In the genomic region with DNA sequence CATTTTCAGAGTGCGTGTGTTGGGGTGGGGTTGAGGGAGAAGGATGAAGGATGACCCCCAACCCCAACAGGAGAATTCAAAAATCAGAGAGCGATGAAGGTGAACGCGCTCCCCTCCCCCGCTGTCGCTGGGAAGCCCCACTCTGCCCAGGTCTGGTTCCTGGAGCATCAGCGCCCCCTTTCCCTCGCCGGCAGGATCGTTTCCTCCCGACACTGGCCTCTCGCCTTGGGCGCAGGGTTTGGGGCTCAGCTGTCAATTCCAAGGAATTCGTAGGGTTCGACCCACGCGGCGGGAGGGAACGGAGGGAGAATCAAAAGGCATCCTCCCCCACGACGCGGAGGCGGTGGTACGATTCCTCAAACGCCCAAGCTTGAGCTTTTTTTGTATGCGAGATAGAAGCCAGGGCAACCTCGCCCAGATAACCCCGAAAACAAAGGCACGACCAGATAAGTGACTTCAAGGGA, we compare ENCODE assay signal across 8 cellular contexts. TPM values are rescaled to one million over a fixed set of nuclear protein-coding genes. Genes with fewer than 3 reads are reported as not detected.
A peak's percentile ranks its signal among the peaks of the same experiment; 100 is the strongest.
DNase-seq lines count a peak whose midpoint lies in the region; ATAC-seq and TF ChIP-seq lines count a peak whose summit lies in the region.

No MANE protein-coding gene starts in this region.

- TF ChIP-seq CTCF in GM10266 (IDR thresholded peaks at IDR 0.05; ENCODE audit: control insufficient read depth, insufficient read depth, low read depth, missing control alignments), result peak; percentile 78
- TF ChIP-seq CTCF in foreskin keratinocyte (conservative IDR thresholded peaks at IDR 0.05), result peak; percentile 92

- peak; percentile 68 for ATAC-seq in foreskin keratinocyte
- no peak for ATAC-seq in HG03571 (IDR thresholded peaks at IDR 0.05; ENCODE audit: unreplicated experiment)
- no peak for ATAC-seq in HG02840 (IDR thresholded peaks at IDR 0.05; ENCODE audit: low FRiP score, unreplicated experiment)

- no peaks in the 10 kb centered on the region for H3K36me3 ChIP-seq in neuron (ENCODE audit: insufficient read depth, low read length)

- no peak overlapping the region for H3K27ac ChIP-seq in foreskin keratinocyte

- H3K9me3 ChIP-seq in neuron (ENCODE audit: low read length), result peaks cover 2% of the 10 kb centered on the region

- peaks cover 89% of the 10 kb centered on the region for H3K27me3 ChIP-seq in foreskin keratinocyte
- peaks cover 83% of the 10 kb centered on the region for H3K27me3 ChIP-seq in neuron (ENCODE audit: insufficient read depth, low read length)

- DNase-seq in 8988T (peak; percentile 98), GM10266 (ENCODE audit: extremely low spot score) (peak; percentile 81), M059J (ENCODE audit: low read depth) (peak; percentile 62), foreskin keratinocyte (peak in 1 of 2 donors; percentile 71)
- peak; percentile 80 for DNase-seq in activated CD8-positive, alpha-beta memory T cell treated with anti-CD3 and anti-CD28 coated beads, Interleukin-2, amount 50 U/mL, for 48 hours

- H3K4me1 ChIP-seq in foreskin keratinocyte, result peaks cover 4% of the 10 kb centered on the region
- H3K4me1 ChIP-seq in neuron (ENCODE audit: insufficient read depth, low read length), result peaks cover 14% of the 10 kb centered on the region

- peak overlapping the region; percentile 55 for H2AFZ ChIP-seq in neuron (ENCODE audit: low read depth, low read length)

- H3K4me3 ChIP-seq in neuron (ENCODE audit: low read length), result peak overlapping the region; percentile 34

RNA-seq across cellular contexts. Expression of gene PDGFRA, which starts 1.0 kb away (rescaled TPM):
- 0.62 and 0.81 TPM in 2 replicates for total RNA-seq in M059J (2014; rRNA removed; shearing (Covaris generic))
- 0.07 TPM in 1 of 2 replicates, not detected in the other for total RNA-seq in foreskin keratinocyte
- polyA plus RNA-seq in foreskin keratinocyte, result not detected in 2 replicates
